ENCODE assay signal across 9 cellular contexts in the genomic region with DNA sequence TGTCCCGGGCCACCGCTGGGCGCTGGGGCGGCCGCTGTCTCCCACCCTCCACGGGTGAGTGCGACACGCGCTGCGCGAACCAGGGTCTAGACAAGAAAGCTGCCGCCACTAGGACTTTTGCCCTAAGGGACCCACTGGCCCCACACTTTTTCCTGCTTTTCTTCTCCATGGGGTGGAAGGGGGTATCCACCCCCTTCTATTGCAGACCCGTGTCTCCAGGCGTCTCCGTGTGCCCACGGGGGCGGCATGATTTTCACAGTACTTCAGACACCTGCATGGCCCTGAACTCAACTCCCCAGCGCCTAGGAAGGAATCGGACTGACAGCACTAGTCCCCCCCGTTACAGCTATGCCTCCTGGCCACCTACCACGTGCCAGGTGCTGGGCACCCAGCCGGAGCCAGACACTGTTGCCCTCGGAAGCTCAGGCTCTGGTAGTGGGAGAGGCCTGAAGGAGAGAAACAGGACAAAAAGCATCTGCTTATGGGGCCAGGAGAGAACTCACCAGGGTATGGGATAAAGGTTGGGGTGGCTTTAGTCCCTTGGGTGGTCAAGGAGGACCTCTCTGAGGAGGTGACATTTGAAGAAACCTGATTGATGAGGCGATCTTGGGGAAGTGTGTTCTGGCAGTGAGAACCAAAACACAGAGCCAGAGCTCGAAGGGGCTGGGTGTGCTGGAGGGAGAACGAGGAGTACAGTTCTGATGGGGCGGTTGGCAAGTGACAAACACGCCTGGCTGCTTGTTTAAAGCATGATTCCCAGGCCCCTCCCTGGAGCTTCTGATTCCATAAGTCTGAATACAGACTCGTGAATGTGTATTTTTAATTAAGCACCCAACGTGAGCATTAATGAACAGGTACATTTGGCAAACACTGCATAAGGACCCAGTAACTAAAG. TPM values are rescaled to one million over a fixed set of nuclear protein-coding genes. Genes with fewer than 3 reads are reported as not detected.
DNase-seq lines count a peak whose midpoint lies in the region; ATAC-seq and TF ChIP-seq lines count a peak whose summit lies in the region.
"Had no signal": no experiment of that assay in that cellular context is flagged by ENCODE, and none has a peak within 500 bp of the region (broad histone marks: within the 10 kb centered on the region; RNA-seq: fewer than 3 reads in every experiment).

No MANE protein-coding gene starts in this region.

- H3K27me3 ChIP-seq in Panc1 (ENCODE audit: control insufficient read depth, insufficient read depth, low read length), result no peaks in the 10 kb centered on the region

- DNase-seq in DMS 273 (lab: John Stamatoyannopoulos, UW; ENCODE audit: unreplicated experiment) (peak; percentile 23), DMS 273 treated with DMSO at 0.1 percent for 48 hours (lab: John Stamatoyannopoulos, UW) (no peak), Panc1 (ENCODE audit: low read depth, low spot score) (no peak), left ventricle myocardium superior (no peak), skeletal muscle cell (ENCODE audit: low read depth) (no peak), NCI-H1694 treated with DMSO at 0.1 percent for 48 hours (lab: John Stamatoyannopoulos, UW) (no peak), HEK293T (ENCODE audit: extremely low spot score) (no peak)

- in situ Hi-C loops in Panc1 (cut with HindIII; ENCODE audit: low pct_unique_long_range_greater_than_20kb, low sequenced_read_pairs), result no loop called here

- CTCF ChIA-PET in Panc1 (lab: Charles Lee), result interaction anchor here (0.6 kb wide), 2 partner anchors 128 to 217 kb away, joined by 3 read pairs; no protein-coding TSS in a partner anchor
- CTCF ChIA-PET in HEK293T (lab: Yijun Ruan, JAX), result no interaction called here

- POLR2A ChIA-PET in Panc1 (lab: Charles Lee) (no interaction called here), HEK293T (lab: Yijun Ruan, JAX) (no interaction called here)

- no peak for TF ChIP-seq CTCF in Panc1 (IDR thresholded peaks at IDR 0.05)

- BruUV-seq in Panc1 (replicated peaks; lab: Mats Ljungman, UMichigan), result no TSS peak

- ATAC-seq in Panc1 (peak; percentile 14; the same call in 1 of the 2 replicates), left ventricle myocardium superior (peak; percentile 8), HG03175 (IDR thresholded peaks at IDR 0.05; ENCODE audit: unreplicated experiment) (no peak)

- H3K4me3 ChIP-seq in Panc1 (ENCODE audit: low read depth in 2 of 2, low read length in 2 of 2) (peak overlapping the region; percentile 20 to 41; a peak in 3 of 4 replicates), skeletal muscle cell (ENCODE audit: low read depth, low read length) (peak overlapping the region; percentile 18)

- no peaks in the 10 kb centered on the region for H3K36me3 ChIP-seq in Panc1 (ENCODE audit: control insufficient read depth, insufficient read depth, low read length)

- peak overlapping the region; percentile 44; the same call in 1 of the 2 replicates for H3K27ac ChIP-seq in Panc1 (ENCODE audit: low read length)
- H3K27ac ChIP-seq: 22Rv1 had no signal

- peaks cover 21% of the 10 kb centered on the region for H3K4me1 ChIP-seq in Panc1 (ENCODE audit: control insufficient read depth, insufficient read depth, low read length)

- intact Hi-C loops in Panc1 (cut with micrococcal nuclease; ENCODE audit: unreplicated experiment), result no loop called here
- intact Hi-C loops in left ventricle myocardium superior (cut with micrococcal nuclease), result no loop called here

- H3K9me3 ChIP-seq in Panc1 (ENCODE audit: control insufficient read depth, insufficient read depth, low read depth, low read length), result no peaks in the 10 kb centered on the region

TF ChIP-seq in HEK293T, 16 proteins besides CTCF, POLR2A, EP300 and RAD21:
- TF ChIP-seq LEF1 (IDR thresholded peaks at IDR 0.05; ENCODE audit: borderline replicate concordance), result no peak
- TF ChIP-seq ARNT (IDR thresholded peaks at IDR 0.05), result no peak
- no peak for TF ChIP-seq BHLHE40 (IDR thresholded peaks at IDR 0.05; ENCODE audit: borderline replicate concordance)
- TF ChIP-seq SP1 (IDR thresholded peaks at IDR 0.05), result no peak
- no peak for TF ChIP-seq TARDBP (IDR thresholded peaks at IDR 0.05)
- no peak for TF ChIP-seq FOXK2 (IDR thresholded peaks at IDR 0.05)
- TF ChIP-seq CTBP1 (IDR thresholded peaks at IDR 0.05; ENCODE audit: borderline replicate concordance), result no peak
- TF ChIP-seq ZNF384 (IDR thresholded peaks at IDR 0.05), result no peak
- TF ChIP-seq FOXA1 (IDR thresholded peaks at IDR 0.05), result no peak
- no peak for TF ChIP-seq SUZ12 (IDR thresholded peaks at IDR 0.05)
TF ChIP-seq in HEK293T: peak in this region for 0.

RNA-seq across cellular contexts. Expression of a gene that starts 0.6 kb away (rescaled TPM):
- total RNA-seq in Panc1 (2021; ENCODE audit: unreplicated experiment) (10.6 TPM), left ventricle myocardium superior (2.3 TPM)
- polyA plus RNA-seq in Panc1 (2012; ENCODE audit: insufficient read length), result 11.6 TPM
